8 cellular contexts compared by ENCODE assay signal in genomic region chr11:47186937-47187681, GRCh38. TPM values are rescaled to one million over a fixed set of nuclear protein-coding genes. Genes with fewer than 3 reads are reported as not detected.
A peak's percentile ranks its signal among the peaks of the same experiment; 100 is the strongest.
DNase-seq lines count a peak whose midpoint lies in the region; TF ChIP-seq lines count a peak whose summit lies in the region.

No MANE protein-coding gene starts in this region.

- DNase-seq in BJ (ENCODE audit: low read depth) (no peak), HFF-Myc (ENCODE audit: extremely low read depth, low read depth) (no peak), T-helper 2 cell (peak in 4 of 5 experiments; percentile 9 to 68 (median 25)), choroid plexus epithelial cell (ENCODE audit: low read depth) (peak; percentile 47), kidney glomerular epithelial cell (lab: John Stamatoyannopoulos, UW) (peak; percentile 14), NCI-H2196 (lab: John Stamatoyannopoulos, UW; ENCODE audit: unreplicated experiment) (no peak), NCI-H1092 (lab: John Stamatoyannopoulos, UW) (no peak)
- DNase-seq in stimulated activated CD4-positive, alpha-beta T cell treated with anti-CD3 and anti-CD28 coated beads, Interleukin-1b, Interleukin-23, amount 100 ng/mL, for 4 hours (ENCODE audit: low read depth in 2 of 2): peak; percentile 45 to 50

- H3K36me3 ChIP-seq in BJ (ENCODE audit: control insufficient read depth, insufficient read depth, low read length): peaks cover 5% of the 10 kb centered on the region

- CTCF ChIA-PET in BJ (lab: Yijun Ruan, JAX): interaction anchor here (0.6 to 3.8 kb wide), 6 partner anchors 8 to 213 kb away, joined by 3 to 17 read pairs (median 6); partner anchors contain the start of genes ACP2 and DDB2

- no peaks in the 10 kb centered on the region for H3K27me3 ChIP-seq in BJ (ENCODE audit: control insufficient read depth, insufficient read depth, low read length)

- H3K4me3 ChIP-seq in BJ (ENCODE audit: low read depth, low read length) (peak overlapping the region; percentile 78), HFF-Myc (replicated peaks; ENCODE audit: low read depth, low read length) (peak overlapping the region; percentile 81), choroid plexus epithelial cell (ENCODE audit: low read depth, low read length) (peak overlapping the region; percentile 62)

- TF ChIP-seq CTCF in BJ (IDR thresholded peaks at IDR 0.05; ENCODE audit: insufficient read depth, low read depth, low read length): 0 out of 2 replicates have a peak, but pooled peaks have one; percentile 17
- TF ChIP-seq CTCF in HFF-Myc (IDR thresholded peaks at IDR 0.05; ENCODE audit: low read depth, low read length, missing control alignments): no peak
- no peak for TF ChIP-seq CTCF in choroid plexus epithelial cell (conservative IDR thresholded peaks at IDR 0.05; ENCODE audit: low read depth, low read length)

- POLR2A ChIA-PET in BJ (lab: Charles Lee): no interaction called here

RNA-seq across cellular contexts. Expression of gene PACSIN3, which starts 0.9 kb away (rescaled TPM):
- polyA plus RNA-seq in BJ (2011; rRNA removed): 17.6 and 25.2 TPM in 2 replicates
- 12.9 and 26.9 TPM in 2 replicates for polyA minus RNA-seq in BJ (2011; rRNA and poly(A)+ RNA removed)

RNA-seq across cellular contexts. Expression of gene ARFGAP2, which starts 10.4 kb away (rescaled TPM):
- 44.8 and 58.1 TPM in 2 replicates for polyA plus RNA-seq in BJ (2011; rRNA removed)
- polyA minus RNA-seq in BJ (2011; rRNA and poly(A)+ RNA removed): 48.9 and 64.0 TPM in 2 replicates

RNA-seq across cellular contexts. Expression of gene DDB2, which starts 27.7 kb away (rescaled TPM):
- polyA plus RNA-seq in BJ (2011; rRNA removed): 44.9 and 46.5 TPM in 2 replicates
- polyA minus RNA-seq in BJ (2011; rRNA and poly(A)+ RNA removed): 20.4 and 27.3 TPM in 2 replicates

Comparison
In these comparisons a context has a peak if more than half of its experiments do, and no peak if none do; other contexts are left out.
1. DNase-seq: peak in T-helper 2 cell (4 of 5), choroid plexus epithelial cell (single experiment), kidney glomerular epithelial cell (single experiment) and stimulated activated CD4-positive, alpha-beta T cell treated with anti-CD3 and anti-CD28 coated beads, Interleukin-1b, Interleukin-23, amount 100 ng/mL, for 4 hours (2 of 2); none in BJ (single experiment), HFF-Myc (single experiment), NCI-H2196 (single experiment) and NCI-H1092 (single experiment).
2. Peak in every context shown above with its lines, with median percentiles within 50 percentile points of each other: H3K4me3 ChIP-seq.